In genomic region chr2:25740810-25741381, GRCh38 we compare ENCODE assay signal across 1 cellular context.
TF ChIP-seq lines count a peak whose summit lies in the region.

No MANE protein-coding gene starts in this region.

TF ChIP-seq in H1, 55 proteins besides CTCF, POLR2A, EP300 and RAD21:
- TF ChIP-seq KDM5A (IDR thresholded peaks at IDR 0.05; ENCODE audit: low read length) (no peak), BCL11A (IDR thresholded peaks at IDR 0.05; ENCODE audit: low read depth in 2 of 2, low read length in 2 of 2) (peak in 1 of 2 experiments; percentile 65), TEAD4 (IDR thresholded peaks at IDR 0.05; ENCODE audit: low read depth, low read length) (peak; percentile 95), EZH2 (IDR thresholded peaks at IDR 0.05; ENCODE audit: low read depth, low read length, severe bottlenecking) (no peak)
- TF ChIP-seq, protein P1, sequence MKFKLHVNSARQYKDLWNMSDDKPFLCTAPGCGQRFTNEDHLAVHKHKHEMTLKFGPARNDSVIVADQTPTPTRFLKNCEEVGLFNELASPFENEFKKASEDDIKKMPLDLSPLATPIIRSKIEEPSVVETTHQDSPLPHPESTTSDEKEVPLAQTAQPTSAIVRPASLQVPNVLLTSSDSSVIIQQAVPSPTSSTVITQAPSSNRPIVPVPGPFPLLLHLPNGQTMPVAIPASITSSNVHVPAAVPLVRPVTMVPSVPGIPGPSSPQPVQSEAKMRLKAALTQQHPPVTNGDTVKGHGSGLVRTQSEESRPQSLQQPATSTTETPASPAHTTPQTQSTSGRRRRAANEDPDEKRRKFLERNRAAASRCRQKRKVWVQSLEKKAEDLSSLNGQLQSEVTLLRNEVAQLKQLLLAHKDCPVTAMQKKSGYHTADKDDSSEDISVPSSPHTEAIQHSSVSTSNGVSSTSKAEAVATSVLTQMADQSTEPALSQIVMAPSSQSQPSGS (IDR thresholded peaks at IDR 0.05; ENCODE audit: low read length): peak; percentile 75; the same call in 1 of the 2 replicates
